In the genomic region with DNA sequence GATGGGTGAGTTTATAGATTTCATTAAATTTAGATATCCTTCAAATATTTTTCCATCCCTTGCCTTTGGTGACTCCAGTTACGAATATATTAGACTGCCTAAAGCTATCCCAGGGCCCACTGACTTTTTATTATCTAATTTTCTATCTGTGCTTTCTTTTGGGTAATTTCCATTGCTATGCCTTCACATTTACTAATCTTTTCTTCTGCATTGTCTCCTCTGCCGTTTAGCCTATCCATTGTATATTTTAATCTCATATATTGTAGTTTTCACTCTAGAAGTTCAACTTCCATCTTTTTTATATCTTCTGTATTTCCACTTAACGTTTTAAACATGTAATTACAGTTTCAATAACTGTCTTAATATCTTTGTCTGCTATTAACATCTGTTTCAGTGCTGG, we compare ENCODE assay signal across 26 cellular contexts.
"Had no signal": no experiment of that assay in that cellular context is flagged by ENCODE, and none has a peak within 500 bp of the region (broad histone marks: within the 10 kb centered on the region; RNA-seq: fewer than 3 reads in every experiment).

No MANE protein-coding gene starts in this region.

- DNase-seq: stimulated activated CD4-positive, alpha-beta T cell treated with anti-CD3 and anti-CD28 coated beads, Interleukin-2, amount 100 ng/mL, for 48 hours; stimulated activated CD4-positive, alpha-beta T cell treated with anti-CD3 and anti-CD28 coated beads, Interleukin-4, amount 100 ng/mL, for 1 hour; stimulated activated CD4-positive, alpha-beta T cell treated with anti-CD3 and anti-CD28 coated beads, Interleukin-4, amount 100 ng/mL, for 24 hours; stimulated activated CD4-positive, alpha-beta T cell treated with anti-CD3 and anti-CD28 coated beads, Interleukin-4, amount 100 ng/mL, for 4 hours; stimulated activated CD8-positive, alpha-beta memory T cell treated with anti-CD3 and anti-CD28 coated beads, Interleukin-4, amount 100 ng/mL, for 48 hours; stimulated activated naive B cell treated with anti-CD40 and anti-IgM and Interleukin-4, amounts not matched to agents 10 μg/mL and 1 μg/mL and 100 μg/mL, for 72 hours; stimulated activated naive CD4-positive, alpha-beta T cell; stimulated activated naive CD4-positive, alpha-beta T cell treated with Interleukin-2 at 50 U/mL for 16 hours; stimulated activated naive CD8-positive, alpha-beta T cell treated with anti-CD3 and anti-CD28 coated beads, Interleukin-15, amount 100 ng/mL, for 72 hours; stimulated activated naive CD8-positive, alpha-beta T cell treated with anti-CD3 and anti-CD28 coated beads, Interleukin-15, Interleukin-2, amounts not matched to agents 100 U/mL and 50 U/mL, for 24 hours; stomach; substantia nigra; testis; thyroid gland; tibial artery; transverse colon; trophoblast cell; upper lobe of left lung; upper lobe of right lung; uterus had no signal

- H3K27ac ChIP-seq: stomach, suprapubic skin, testis, thoracic aorta, thyroid gland, tibial artery, tibial nerve, transverse colon, upper lobe of left lung, upper lobe of right lung, uterus had no signal

- H3K36me3 ChIP-seq: stomach, suprapubic skin, thoracic aorta, thyroid gland, tibial artery, tibial nerve, transverse colon, upper lobe of left lung, upper lobe of right lung, uterus had no signal

- H3K27me3 ChIP-seq: stomach, suprapubic skin, testis, thyroid gland, tibial artery, tibial nerve, transverse colon, upper lobe of left lung, upper lobe of right lung, uterus had no signal

- FAIRE-seq: urothelium cell line had no signal

- ATAC-seq: stimulated activated effector memory CD8-positive, alpha-beta T cell treated with anti-CD3 and anti-CD28 coated beads, Interleukin-12 subunit alpha, Interleukin-12 subunit beta, amount 100 ng/mL, for 72 hours; stimulated activated memory B cell treated with anti-CD40 and anti-IgM and Interleukin-4, amounts not matched to agents 10 μg/mL and 1 μg/mL and 100 μg/mL, for 72 hours; stimulated activated naive B cell treated with anti-CD40 and anti-IgM and Interleukin-4, amounts not matched to agents 10 μg/mL and 1 μg/mL and 100 μg/mL, for 72 hours; stimulated activated naive CD8-positive, alpha-beta T cell treated with anti-CD3 and anti-CD28 coated beads, Interleukin-15, amount 100 ng/mL, for 72 hours; stimulated activated naive CD8-positive, alpha-beta T cell treated with anti-CD3 and anti-CD28 coated beads, Interleukin-15, Interleukin-2, amounts not matched to agents 100 U/mL and 50 U/mL, for 24 hours; upper lobe of right lung had no signal

- H3K4me3 ChIP-seq: stomach, suprapubic skin, testis, thoracic aorta, thyroid gland, tibial artery, tibial nerve, transverse colon, upper lobe of left lung, upper lobe of right lung, uterus had no signal

- H3K4me1 ChIP-seq: suprapubic skin, testis, tibial nerve, uterus had no signal

- H3K9me3 ChIP-seq: stomach, suprapubic skin, testis, thoracic aorta, thyroid gland, tibial artery, tibial nerve, transverse colon, upper lobe of left lung, upper lobe of right lung, uterus had no signal
